ENCODE assay signal across 21 cellular contexts in genomic region chr19:6873708-6874431, GRCh38. TPM values are rescaled to one million over a fixed set of nuclear protein-coding genes. Genes with fewer than 3 reads are reported as not detected.
"Had no signal": no experiment of that assay in that cellular context is flagged by ENCODE, and none has a peak within 500 bp of the region (broad histone marks: within the 10 kb centered on the region; RNA-seq: fewer than 3 reads in every experiment).

No MANE protein-coding gene starts in this region.

- H3K9me3 ChIP-seq: gastrocnemius medialis, neutrophil, right lobe of liver, testis had no signal

- ATAC-seq: esophagus mucosa; gastrocnemius medialis; heart right ventricle; left lobe of liver; naive thymus-derived CD8-positive, alpha-beta T cell; psoas muscle; right lobe of liver; stimulated activated naive B cell treated with anti-CD40 and anti-IgM and Interleukin-4, amounts not matched to agents 10 μg/mL and 1 μg/mL and 100 μg/mL, for 72 hours; stimulated activated naive CD8-positive, alpha-beta T cell treated with anti-CD3 and anti-CD28 coated beads, Interleukin-15, amount 100 ng/mL, for 72 hours had no signal

- DNase-seq: cortex of kidney; effector memory CD4-positive, alpha-beta T cell; gastrocnemius medialis; heart right ventricle; hypothalamus; kidney glomerular epithelial cell; mammary epithelial cell; naive thymus-derived CD8-positive, alpha-beta T cell; psoas muscle; retina; right lobe of liver; stimulated activated CD4-positive, alpha-beta T cell treated with anti-CD3 and anti-CD28 coated beads, Interleukin-2, amount 100 ng/mL, for 24 hours; stimulated activated CD4-positive, alpha-beta T cell treated with anti-CD3 and anti-CD28 coated beads, Interleukin-4, amount 100 ng/mL, for 4 hours; stimulated activated naive B cell treated with anti-CD40 and anti-IgM and Interleukin-4, amounts not matched to agents 10 μg/mL and 1 μg/mL and 100 μg/mL, for 72 hours; stimulated activated naive CD8-positive, alpha-beta T cell treated with anti-CD3 and anti-CD28 coated beads, Interleukin-15, amount 100 ng/mL, for 72 hours; testis had no signal

- H3K4me3 ChIP-seq: gastrocnemius medialis, heart right ventricle, psoas muscle, right lobe of liver, testis, tibial nerve had no signal

- H3K36me3 ChIP-seq: gastrocnemius medialis, heart right ventricle, neutrophil, right lobe of liver, tibial nerve had no signal

- H3K4me1 ChIP-seq: gastrocnemius medialis, psoas muscle, right lobe of liver, testis, tibial nerve had no signal

RNA-seq across cellular contexts. Expression of gene ADGRE1, which starts 13.5 kb away (rescaled TPM):
- total RNA-seq: esophagus mucosa, mammary epithelial cell, osteoblast had no signal
